27 cellular contexts compared by ENCODE assay signal in the genomic region with DNA sequence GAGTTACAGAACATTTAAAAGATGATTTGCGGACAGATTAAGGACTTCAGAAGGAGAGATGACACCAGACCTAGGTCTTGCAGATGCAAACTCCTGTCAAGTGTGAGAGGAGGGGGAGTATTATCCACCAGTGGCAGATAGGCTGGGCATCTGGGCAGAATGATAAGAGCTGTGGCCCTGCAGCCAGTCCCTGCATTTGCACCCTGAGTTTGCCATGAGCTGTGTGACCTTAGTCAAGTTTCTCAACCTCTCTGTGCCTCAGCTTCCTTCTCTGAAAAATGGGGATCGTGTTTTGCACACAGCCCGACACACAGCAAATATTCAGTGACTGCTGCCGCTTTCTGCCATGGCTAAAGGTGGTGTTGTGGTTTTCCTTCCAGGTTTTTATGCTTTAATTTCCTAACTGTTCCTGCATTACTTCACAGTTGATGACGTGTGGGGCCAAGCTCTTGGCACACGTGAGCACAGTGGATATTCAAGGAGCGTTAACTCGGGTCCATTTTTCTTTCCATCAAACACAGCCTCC.
"Had no signal": no experiment of that assay in that cellular context is flagged by ENCODE, and none has a peak within 500 bp of the region (broad histone marks: within the 10 kb centered on the region; RNA-seq: fewer than 3 reads in every experiment).

No MANE protein-coding gene starts in this region.

- FAIRE-seq: pancreas had no signal

- DNase-seq: naive B cell; naive thymus-derived CD8-positive, alpha-beta T cell; nephron progenitor cell; nucleus accumbens; pancreas; retina; right cardiac atrium; spleen; stimulated activated CD4-positive, alpha-beta T cell treated with anti-CD3 and anti-CD28 coated beads, Interleukin-12 subunit alpha, Interleukin-12 subunit beta, amount 100 ng/mL, for 4 hours; stimulated activated CD4-positive, alpha-beta T cell treated with anti-CD3 and anti-CD28 coated beads, Interleukin-1b, Interleukin-23, amount 100 ng/mL, for 48 hours; stimulated activated CD4-positive, alpha-beta T cell treated with anti-CD3 and anti-CD28 coated beads, Interleukin-4, amount 100 ng/mL, for 1 hour; stimulated activated CD4-positive, alpha-beta T cell treated with anti-CD3 and anti-CD28 coated beads, Interleukin-4, amount 100 ng/mL, for 4 hours; stimulated activated CD8-positive, alpha-beta memory T cell treated with anti-CD3 and anti-CD28 coated beads, Interleukin-4, amount 100 ng/mL, for 48 hours; stimulated activated naive CD4-positive, alpha-beta T cell treated with Interleukin-2 at 50 U/mL for 16 hours; stomach; testis; tibial artery; transverse colon; upper lobe of right lung; uterus had no signal

- ATAC-seq: naive thymus-derived CD8-positive, alpha-beta T cell; natural killer cell treated with Interleukin-12 subunit alpha and Interleukin-12 subunit beta and Interleukin-15 and Interleukin-18, amount 100 ng/mL, for 72 hours; pancreas; right cardiac atrium; sciatic nerve; stimulated activated memory B cell treated with anti-CD40 and anti-IgM and Interleukin-4, amounts not matched to agents 10 μg/mL and 1 μg/mL and 100 μg/mL, for 72 hours; upper lobe of right lung had no signal

- H3K4me1 ChIP-seq: pancreas, prostate gland, stomach, testis, tibial artery, transverse colon, upper lobe of right lung, uterus had no signal

- H3K4me3 ChIP-seq: pancreas, prostate gland, skin epidermis, smooth muscle cell, spleen, stomach, testis, tibial artery, transverse colon, upper lobe of right lung, uterus had no signal

- H3K27me3 ChIP-seq: testis, tibial artery, transverse colon, upper lobe of right lung, uterus had no signal

- H3K36me3 ChIP-seq: neutrophil, pancreas, prostate gland, spleen, stomach, tibial artery, transverse colon, upper lobe of right lung, uterus had no signal

- H3K27ac ChIP-seq: neutrophil, pancreas, prostate gland, skin epidermis, spleen, stomach, testis, tibial artery, transverse colon, upper lobe of right lung, uterus had no signal

- H3K4me2 ChIP-seq: smooth muscle cell had no signal

- H3K9me3 ChIP-seq: neutrophil, pancreas, prostate gland, spleen, stomach, testis, tibial artery, transverse colon, upper lobe of right lung, uterus had no signal
